In genomic region chr1:199290186-199290585, GRCh38 we compare ENCODE assay signal across 1 cellular context.
TF ChIP-seq lines count a peak whose summit lies in the region.

No MANE protein-coding gene starts in this region.

TF ChIP-seq in SK-N-SH, 30 proteins besides CTCF, POLR2A, EP300 and RAD21 (continued from another document):
- TF ChIP-seq IRF3 (IDR thresholded peaks at IDR 0.05; ENCODE audit: low read depth, low read length) (no peak), RXRA (IDR thresholded peaks at IDR 0.05; ENCODE audit: borderline replicate concordance, low read depth) (no peak), FOXJ3 (CRISPR knock-in tag; IDR thresholded peaks at IDR 0.05) (no peak), CHD2 (IDR thresholded peaks at IDR 0.05; ENCODE audit: low read length, partially characterized antibody) (no peak), NRF1 (IDR thresholded peaks at IDR 0.05; ENCODE audit: low read depth, low read length) (no peak), POLR2AphosphoS5 (IDR thresholded peaks at IDR 0.05; ENCODE audit: low read depth, low read length) (no peak), TCF12 (IDR thresholded peaks at IDR 0.05) (no peak), ZBTB33 (IDR thresholded peaks at IDR 0.05; ENCODE audit: borderline replicate concordance, low read depth) (no peak), RFX5 (IDR thresholded peaks at IDR 0.05; ENCODE audit: low read length) (no peak)
